13 cellular contexts compared by ENCODE assay signal in the genomic region with DNA sequence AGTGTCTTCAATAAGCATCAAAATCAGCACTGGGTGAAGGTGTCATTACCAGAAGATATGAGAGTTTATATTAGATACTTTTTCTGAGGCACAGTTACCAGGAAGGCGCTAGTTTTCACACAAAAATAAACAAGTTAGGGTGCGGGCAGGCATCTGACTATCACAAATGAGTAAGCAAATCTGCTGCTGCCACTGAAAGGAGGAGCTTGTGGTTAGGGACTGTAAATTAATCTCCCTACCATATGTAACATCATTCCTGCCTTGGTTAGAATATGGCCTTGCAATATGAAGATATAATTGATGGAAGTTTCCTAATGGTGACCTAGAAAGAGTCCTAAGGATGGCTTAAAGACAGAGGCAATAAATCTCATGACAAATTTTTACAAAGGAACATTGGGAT. TPM values are rescaled to one million over a fixed set of nuclear protein-coding genes. Genes with fewer than 3 reads are reported as not detected.
DNase-seq lines count a peak whose midpoint lies in the region; ATAC-seq, FAIRE-seq and TF ChIP-seq lines count a peak whose summit lies in the region.
"Had no signal": no experiment of that assay in that cellular context is flagged by ENCODE, and none has a peak within 500 bp of the region (broad histone marks: within the 10 kb centered on the region; RNA-seq: fewer than 3 reads in every experiment).

No MANE protein-coding gene starts in this region.

- TF ChIP-seq POLR2A in right lobe of liver (IDR thresholded peaks at IDR 0.05) = no peak

- H2AFZ ChIP-seq in fibroblast of lung (ENCODE audit: low read length) = no peak overlapping the region

- H3K4me1 ChIP-seq in SJSA1 (replicated peaks) (peaks cover 45% of the 10 kb centered on the region), fibroblast of lung (ENCODE audit: control insufficient read depth, extremely low read depth, insufficient read depth, low read length) (peaks cover 7% of the 10 kb centered on the region), right lobe of liver (peaks cover 0 to 9% (median 2%) of the 10 kb centered on the region in 4 donors)

- ATAC-seq in right lobe of liver = no peak
- no peak for ATAC-seq in GM18511 (IDR thresholded peaks at IDR 0.05; ENCODE audit: unreplicated experiment)
- ATAC-seq: mucosa of descending colon had no signal

- H3K27ac ChIP-seq in SJSA1 (peak overlapping the region; percentile 83), fibroblast of lung (ENCODE audit: insufficient read depth, low read length) (no peak overlapping the region), right lobe of liver (no peak overlapping the region)

- no peak overlapping the region for H3K9ac ChIP-seq in fibroblast of lung (ENCODE audit: insufficient read depth, low read length)

- H3K79me2 ChIP-seq in fibroblast of lung (ENCODE audit: control insufficient read depth, insufficient read depth, low read length) = no peaks in the 10 kb centered on the region

- intact Hi-C loops in right lobe of liver (cut with DNase I) = no loop called here

- no peaks in the 10 kb centered on the region for H4K20me1 ChIP-seq in fibroblast of lung (ENCODE audit: control insufficient read depth, extremely low read depth, insufficient read depth, low read length)

- no peak overlapping the region for H3K4me2 ChIP-seq in fibroblast of lung (ENCODE audit: extremely low read depth, insufficient read depth, low read length)

- H3K4me3 ChIP-seq in SJSA1 (no peak overlapping the region), fibroblast of lung (replicated peaks in 1 of 4; ENCODE audit: control extremely low read depth in 1 of 4, insufficient read depth in 1 of 4, low read depth in 3 of 4, low read length in 4 of 4) (no peak overlapping the region), right lobe of liver (no peak overlapping the region)
- H3K4me3 ChIP-seq: mucosa of descending colon had no signal

- H3K36me3 ChIP-seq in SJSA1 (no peaks in the 10 kb centered on the region), fibroblast of lung (ENCODE audit: control insufficient read depth, insufficient read depth, low read length) (no peaks in the 10 kb centered on the region), right lobe of liver (no peaks in the 10 kb centered on the region)

- no peak for DNase-seq in D721Med (ENCODE audit: insufficient read length, low spot score)
- peak; percentile 85 for DNase-seq in LHCN-M2 (ENCODE audit: low read depth)
- peak; percentile 67 to 71 for DNase-seq in SJSA1 (ENCODE audit: low read depth in 1 of 2, low spot score in 2 of 2)
- DNase-seq in fibroblast of lung (ENCODE audit: low read depth in 2 of 2) = peak; percentile 62 to 72
- no peak for DNase-seq in right lobe of liver
- DNase-seq in activated naive CD4-positive, alpha-beta T cell treated with anti-CD3 and anti-CD28 coated beads, Interleukin-2, amount 50 U/mL, for 16 hours = no peak
- no peak for DNase-seq in activated gamma-delta T cell (lab: John Stamatoyannopoulos, UW)
- DNase-seq: amniotic stem cell; CD4-positive, alpha-beta memory T cell; mucosa of descending colon; trophoblast cell had no signal

- H3K27me3 ChIP-seq in SJSA1 (replicated peaks) (no peaks in the 10 kb centered on the region), fibroblast of lung (ENCODE audit: control insufficient read depth, insufficient read depth, low read length) (no peaks in the 10 kb centered on the region), right lobe of liver (no peaks in the 10 kb centered on the region)

- WGBS in right lobe of liver (ENCODE audit: insufficient coverage, low coverage, low lambda C conversion rate, missing lambda C conversion rate) = 53% methylated on average over 2 of the region's 2 CpGs

- H3K9me3 ChIP-seq in SJSA1 (replicated peaks) (no peaks in the 10 kb centered on the region), fibroblast of lung (ENCODE audit: control insufficient read depth, insufficient read depth, low read depth, low read length) (no peaks in the 10 kb centered on the region), right lobe of liver (no peaks in the 10 kb centered on the region)
- H3K9me3 ChIP-seq: mucosa of descending colon had no signal

- TF ChIP-seq CTCF in D721Med (IDR thresholded peaks at IDR 0.05; ENCODE audit: insufficient read depth, missing control alignments) = no peak
- TF ChIP-seq CTCF in fibroblast of lung (conservative IDR thresholded peaks at IDR 0.05 in 1 of 2, IDR thresholded peaks at IDR 0.05 in 1 of 2; ENCODE audit: low read depth in 1 of 2, low read length in 2 of 2) = no peak
- TF ChIP-seq CTCF in right lobe of liver (IDR thresholded peaks at IDR 0.05) = no peak

- FAIRE-seq in D721Med (lab: Jason Lieb, UNC) = peak; percentile 32
- FAIRE-seq: endometrium had no signal

RNA-seq across cellular contexts. Expression of a gene that starts 19.5 kb away (rescaled TPM):
- 229 and 243 TPM in 2 replicates for total RNA-seq in LHCN-M2 (2014; rRNA removed)
- polyA plus RNA-seq in LHCN-M2 (2012) = 124 TPM
- total RNA-seq in SJSA1 (2014; rRNA removed; shearing (Covaris generic)) = 378 and 579 TPM in 2 replicates
- 160 and 184 TPM in 2 replicates for total RNA-seq in fibroblast of lung
- 287 and 331 TPM in 2 replicates for polyA plus RNA-seq in fibroblast of lung
- polyA plus RNA-seq in fibroblast of lung (2012) = 223 and 225 TPM in 2 replicates
- polyA minus RNA-seq in fibroblast of lung (ENCODE audit: low replicate concordance) = 22.4 and 25.6 TPM in 2 replicates
- total RNA-seq in right lobe of liver = 10 to 100 TPM; 33.6 to 69.3 (median 47.5) TPM

RNA-seq across cellular contexts. Expression of a gene that starts 47.5 kb away (rescaled TPM):
- total RNA-seq in LHCN-M2 (2014; rRNA removed) = 10.0 and 12.4 TPM in 2 replicates
- polyA plus RNA-seq in LHCN-M2 (2012) = 1.3 TPM
- total RNA-seq in SJSA1 (2014; rRNA removed; shearing (Covaris generic)) = 16.6 and 19.5 TPM in 2 replicates
- total RNA-seq in fibroblast of lung = 7.8 and 8.5 TPM in 2 replicates
- 0.72 and 1.4 TPM in 2 replicates for polyA plus RNA-seq in fibroblast of lung
- polyA plus RNA-seq in fibroblast of lung (2012) = 2.0 and 3.6 TPM in 2 replicates
- 1.1 TPM in 2 replicates for polyA minus RNA-seq in fibroblast of lung (ENCODE audit: low replicate concordance)
- total RNA-seq in right lobe of liver = 10 to 100 TPM in 1 of 6 experiments, 1 to 10 TPM in 4, under 1 TPM in 1; 0.93 to 40.3 (median 2.0) TPM

Comparison
In these comparisons a context has a peak if more than half of its experiments do, and no peak if none do; other contexts are left out.
1. DNase-seq: peak in LHCN-M2 (single experiment), SJSA1 (2 of 2) and fibroblast of lung (2 of 2); none in D721Med (single experiment), right lobe of liver (0 of 3), activated naive CD4-positive, alpha-beta T cell treated with anti-CD3 and anti-CD28 coated beads, Interleukin-2, amount 50 U/mL, for 16 hours (single experiment) and activated gamma-delta T cell (single experiment).